20 cellular contexts compared by ENCODE assay signal in the genomic region with DNA sequence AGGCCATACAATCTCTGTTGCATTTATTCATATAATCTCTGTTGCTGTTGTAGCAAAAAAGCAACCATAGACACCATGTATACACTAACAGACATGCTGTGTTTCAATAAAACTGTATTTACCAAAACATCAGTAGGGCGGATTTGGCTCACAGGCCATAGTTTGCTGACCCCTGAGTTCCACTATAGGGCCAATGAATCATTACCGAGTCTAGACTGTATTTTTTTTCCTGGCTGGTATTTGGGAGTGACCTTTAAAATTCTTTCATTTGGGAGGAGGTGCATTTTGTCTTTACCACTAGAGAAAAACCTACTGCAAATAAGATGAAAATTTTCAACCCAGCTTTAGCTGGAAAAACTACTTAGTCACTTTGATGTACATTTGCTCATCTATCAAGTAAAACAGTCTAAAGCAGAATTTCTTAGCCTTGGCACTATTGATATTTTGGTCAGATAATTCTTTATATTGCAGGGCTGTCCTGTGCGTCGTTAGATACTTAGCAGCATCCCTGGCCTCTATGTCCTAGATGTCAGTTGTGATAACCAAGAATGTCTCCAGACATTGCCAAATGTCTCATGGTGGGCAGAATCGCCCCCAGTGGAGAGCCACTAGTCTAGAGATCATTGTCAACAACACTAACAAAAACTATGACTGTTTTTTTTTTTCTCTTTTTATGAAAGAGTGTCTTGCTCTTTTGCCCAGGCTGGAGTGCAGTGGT. TPM values are rescaled to one million over a fixed set of nuclear protein-coding genes. Genes with fewer than 3 reads are reported as not detected.
A peak's percentile ranks its signal among the peaks of the same experiment; 100 is the strongest.
DNase-seq lines count a peak whose midpoint lies in the region; TF ChIP-seq lines count a peak whose summit lies in the region.
"Had no signal": no experiment of that assay in that cellular context is flagged by ENCODE, and none has a peak within 500 bp of the region (broad histone marks: within the 10 kb centered on the region; RNA-seq: fewer than 3 reads in every experiment).

No MANE protein-coding gene starts in this region.

- H3K23ac ChIP-seq in trophoblast cell (ENCODE audit: low read length) = no peak overlapping the region

- H2BK120ac ChIP-seq in trophoblast cell (ENCODE audit: insufficient read depth, low read length, poor library complexity) = peak overlapping the region; percentile 5

- peak overlapping the region; percentile 87 for H2BK12ac ChIP-seq in trophoblast cell (ENCODE audit: low read length)

- H3K4me1 Mint-ChIP-seq in activated naive CD4-positive, alpha-beta T cell treated with anti-CD3 and anti-CD28 coated beads, Interleukin-2, amount 10 ng/mL, durations not matched to agents 7 days and 5 days = no peaks in the 10 kb centered on the region
- H3K4me1 Mint-ChIP-seq: CD4-positive, CD25-positive, alpha-beta regulatory T cell had no signal

- in situ Hi-C loops in brain microvascular endothelial cell (cut with HindIII; ENCODE audit: low pct_ligation_motif_present, low sequenced_read_pairs) = no loop called here

- no peak overlapping the region for H4K91ac ChIP-seq in trophoblast cell (ENCODE audit: low read depth, low read length)

- no peak overlapping the region for H2AFZ ChIP-seq in trophoblast cell (ENCODE audit: insufficient read depth, low read length, poor library complexity)
- H2AFZ ChIP-seq: GM23338 had no signal

- H2AK5ac ChIP-seq in trophoblast cell (ENCODE audit: low read length) = no peak overlapping the region

- no peak overlapping the region for H3K9ac ChIP-seq in trophoblast cell (ENCODE audit: low read length)

- H3K4me2 ChIP-seq in trophoblast cell (ENCODE audit: low read length) = no peak overlapping the region
- H3K4me2 ChIP-seq: GM23338 had no signal

- H3K4me1 ChIP-seq in trophoblast cell (ENCODE audit: control insufficient read depth in 1 of 2, insufficient read depth in 2 of 2, low read length in 2 of 2) (peaks cover 0 to 4% of the 10 kb centered on the region in 2 experiments), uterus (no peaks in the 10 kb centered on the region)

- no peak overlapping the region for H4K12ac ChIP-seq in trophoblast cell (ENCODE audit: low read depth, low read length)

- CTCF ChIA-PET in activated naive CD4-positive, alpha-beta T cell treated with anti-CD3 and anti-CD28 coated beads, Interleukin-2, amount 10 ng/mL, durations not matched to agents 7 days and 5 days (lab: Charles Lee) = interaction anchor here (1.1 to 1.3 kb wide), 2 partner anchors 14 to 26 kb away, joined by 3 read pairs; no protein-coding TSS in a partner anchor

- no peak overlapping the region for H3K18ac ChIP-seq in trophoblast cell (ENCODE audit: low read length)

- H3K36me3 ChIP-seq in brain microvascular endothelial cell (replicated peaks) (no peaks in the 10 kb centered on the region), trophoblast cell (ENCODE audit: control insufficient read depth in 1 of 2, insufficient read depth in 2 of 2, low read length in 2 of 2) (peaks cover 4 to 12% of the 10 kb centered on the region in 2 experiments), uterus (no peaks in the 10 kb centered on the region)
- H3K36me3 ChIP-seq: HAP-1 had no signal

- no peak overlapping the region for H3K14ac ChIP-seq in trophoblast cell (ENCODE audit: low read length)

- intact Hi-C loops in uterus (cut with DNase I; ENCODE audit: low total_unique reads) = no loop called here

- H2BK5ac ChIP-seq in trophoblast cell (ENCODE audit: low read depth, low read length, poor library complexity) = peak overlapping the region; percentile 40

- no peak overlapping the region for H4K8ac ChIP-seq in trophoblast cell (ENCODE audit: low read depth, low read length)

- DNase-seq in EH (ENCODE audit: low read depth) = peak; percentile 32
- DNase-seq in brain microvascular endothelial cell = no peak
- DNase-seq in kidney glomerular epithelial cell (lab: John Stamatoyannopoulos, UW) = peak; percentile 8
- no peak for DNase-seq in trophoblast cell
- no peak for DNase-seq in AG20443 (ENCODE audit: low spot score)
- no peak for DNase-seq in activated naive CD4-positive, alpha-beta T cell treated with anti-CD3 and anti-CD28 coated beads, Interleukin-2, amount 10 ng/mL, durations not matched to agents 7 days and 5 days
- no peak for DNase-seq in uterus
- DNase-seq: CD4-positive, CD25-positive, alpha-beta regulatory T cell; COR-L47; DMS79; KBM-7; NCI-H1092 treated with DMSO at 0.1 percent for 48 hours; NCI-H146; NCI-H2029 treated with DMSO at 0.1 percent for 48 hours; NCI-H226; NCI-H524; NCI-H82 had no signal

- no peak overlapping the region for H3K27ac Mint-ChIP-seq in activated naive CD4-positive, alpha-beta T cell treated with anti-CD3 and anti-CD28 coated beads, Interleukin-2, amount 10 ng/mL, durations not matched to agents 7 days and 5 days
- H3K27ac Mint-ChIP-seq: CD4-positive, CD25-positive, alpha-beta regulatory T cell; GM23338 had no signal

- TF ChIP-seq CTCF in brain microvascular endothelial cell (IDR thresholded peaks at IDR 0.05; ENCODE audit: low read depth, low read length, missing control alignments) (no peak), uterus (IDR thresholded peaks at IDR 0.05) (no peak)

- no CpG with 5 or more reads among the region's 5 CpGs for WGBS in trophoblast cell (ENCODE audit: extremely low coverage, insufficient coverage, insufficient read length)

- no peaks in the 10 kb centered on the region for H3K79me2 ChIP-seq in trophoblast cell (ENCODE audit: control insufficient read depth, insufficient read depth, low read length, poor library complexity)

- H3K27me3 ChIP-seq in brain microvascular endothelial cell (replicated peaks) (no peaks in the 10 kb centered on the region), trophoblast cell (ENCODE audit: insufficient read depth, low read length) (no peaks in the 10 kb centered on the region), uterus (no peaks in the 10 kb centered on the region)

- H3K27ac ChIP-seq in brain microvascular endothelial cell = peak overlapping the region; percentile 20
- peak overlapping the region; percentile 51 for H3K27ac ChIP-seq in trophoblast cell (ENCODE audit: low read depth, low read length)
- H3K27ac ChIP-seq in uterus = no peak overlapping the region

- no peaks in the 10 kb centered on the region for H3K36me3 Mint-ChIP-seq in activated naive CD4-positive, alpha-beta T cell treated with anti-CD3 and anti-CD28 coated beads, Interleukin-2, amount 10 ng/mL, durations not matched to agents 7 days and 5 days
- H3K36me3 Mint-ChIP-seq: CD4-positive, CD25-positive, alpha-beta regulatory T cell had no signal

- no peak for TF ChIP-seq POLR2A in uterus (IDR thresholded peaks at IDR 0.05)

- no peak overlapping the region for H3K4ac ChIP-seq in trophoblast cell (ENCODE audit: low read depth, low read length)

- no peak overlapping the region for H3K4me3 Mint-ChIP-seq in activated naive CD4-positive, alpha-beta T cell treated with anti-CD3 and anti-CD28 coated beads, Interleukin-2, amount 10 ng/mL, durations not matched to agents 7 days and 5 days
- H3K4me3 Mint-ChIP-seq: CD4-positive, CD25-positive, alpha-beta regulatory T cell; GM23338 had no signal

- H3K79me1 ChIP-seq in trophoblast cell (ENCODE audit: low read length) = peaks cover 5% of the 10 kb centered on the region

- no peak overlapping the region for H3K4me3 ChIP-seq in brain microvascular endothelial cell (ENCODE audit: low read depth, low read length)
- no peak overlapping the region for H3K4me3 ChIP-seq in trophoblast cell (ENCODE audit: low read depth, low read length)
- no peak overlapping the region for H3K4me3 ChIP-seq in uterus
- H3K4me3 ChIP-seq: GM12878, GM23338, HAP-1 had no signal

- peaks cover 5% of the 10 kb centered on the region for H3K27me3 Mint-ChIP-seq in activated naive CD4-positive, alpha-beta T cell treated with anti-CD3 and anti-CD28 coated beads, Interleukin-2, amount 10 ng/mL, durations not matched to agents 7 days and 5 days

- H3K9me3 ChIP-seq in trophoblast cell (ENCODE audit: insufficient read depth, low read depth, low read length) (no peaks in the 10 kb centered on the region), uterus (no peaks in the 10 kb centered on the region)

- H3K9me3 Mint-ChIP-seq in activated naive CD4-positive, alpha-beta T cell treated with anti-CD3 and anti-CD28 coated beads, Interleukin-2, amount 10 ng/mL, durations not matched to agents 7 days and 5 days = no peaks in the 10 kb centered on the region
- H3K9me3 Mint-ChIP-seq: CD4-positive, CD25-positive, alpha-beta regulatory T cell; GM23338 had no signal

RNA-seq across cellular contexts. Expression of a gene that starts 39.5 kb away (rescaled TPM):
- polyA plus RNA-seq in trophoblast cell (2013) = 29.5 and 31.4 TPM in 2 replicates
- 10 to 100 TPM in 1 of 4 donors, 1 to 10 TPM in 3; 2.4 to 15.5 (median 4.5) TPM for total RNA-seq in uterus

Comparison
In these comparisons a context has a peak if more than half of its experiments do, and no peak if none do; other contexts are left out.
1. DNase-seq: peak in EH (single experiment) and kidney glomerular epithelial cell (single experiment); none in brain microvascular endothelial cell (single experiment), trophoblast cell (0 of 2), AG20443 (single experiment), activated naive CD4-positive, alpha-beta T cell treated with anti-CD3 and anti-CD28 coated beads, Interleukin-2, amount 10 ng/mL, durations not matched to agents 7 days and 5 days (single experiment) and uterus (0 of 2).
2. H3K27ac ChIP-seq: peak in brain microvascular endothelial cell (single experiment) and trophoblast cell (single experiment); none in uterus (0 of 2).